Comparison of ENCODE assay signal across 8 cellular contexts in genomic region chr14:59576332-59577294, GRCh38. TPM values are rescaled to one million over a fixed set of nuclear protein-coding genes. Genes with fewer than 3 reads are reported as not detected.
DNase-seq lines count a peak whose midpoint lies in the region; ATAC-seq, FAIRE-seq and TF ChIP-seq lines count a peak whose summit lies in the region.

Gene CCDC175 (minus strand): TSS chr14:59576812. CDS start chr14:59576775, 37 bp downstream.

- H3K4me3 ChIP-seq in HUES6 (ENCODE audit: low read depth, low read length) (peak within 1 kb of the TSS; percentile 86), gastroesophageal sphincter (peak within 1 kb of the TSS; percentile 29 to 47), neuron (ENCODE audit: low read length) (no peak within 1 kb of the TSS), stomach (peak within 1 kb of the TSS; percentile 45 to 57 (median 49))

- H3K4me1 ChIP-seq in HUES6 (ENCODE audit: control insufficient read depth, insufficient read depth, low read length) (no peaks in the 10 kb centered on the region), gastroesophageal sphincter (peaks cover 0 to 11% (median 4%) of the 10 kb centered on the region in 3 donors), neuron (ENCODE audit: insufficient read depth, low read length) (no peaks in the 10 kb centered on the region), stomach (peaks cover 4 to 13% (median 9%) of the 10 kb centered on the region in 4 donors)

- H3K27ac ChIP-seq in HUES6 (ENCODE audit: low read depth, low read length) (no peak within 1 kb of the TSS), gastroesophageal sphincter (no peak within 1 kb of the TSS), stomach (no peak within 1 kb of the TSS)

- no peaks in the 10 kb centered on the region for H3K36me3 ChIP-seq in HUES6 (ENCODE audit: control insufficient read depth, insufficient read depth, low read length)
- no peaks in the 10 kb centered on the region for H3K36me3 ChIP-seq in gastroesophageal sphincter
- no peaks in the 10 kb centered on the region for H3K36me3 ChIP-seq in neuron (ENCODE audit: insufficient read depth, low read length)
- H3K36me3 ChIP-seq in stomach: no peaks in the 10 kb centered on the region

- 0 to 22% methylated on average over 2 to 19 of the region's 46 CpGs for WGBS in gastroesophageal sphincter (ENCODE audit: low coverage in 1 of 2), 2 donors
- whole genome bisulfite sequencing in stomach, 5 donors: 17 to 29% (median 20%) methylated on average over 29 to 46 of the region's 46 CpGs

- intact Hi-C loops in stomach (cut with DNase I; ENCODE audit: low total_unique reads): no loop called here

- ATAC-seq in GM21447 (IDR thresholded peaks at IDR 0.05; ENCODE audit: unreplicated experiment): peak; percentile 96
- ATAC-seq in gastroesophageal sphincter: peak; percentile 66

- TF ChIP-seq POLR2A in gastroesophageal sphincter (IDR thresholded peaks at IDR 0.05) (no peak), stomach (IDR thresholded peaks at IDR 0.05) (no peak)

- no peak for FAIRE-seq in D721Med (lab: Jason Lieb, UNC)

- H3K9ac ChIP-seq in HUES6 (ENCODE audit: low read length): peak within 1 kb of the TSS; percentile 69

- DNase-seq in D721Med (ENCODE audit: insufficient read length, low spot score): peak; percentile 50
- DNase-seq in RKO (ENCODE audit: low spot score): peak; percentile 42
- peak; percentile 92 for DNase-seq in activated effector memory CD4-positive, alpha-beta T cell treated with anti-CD3 and anti-CD28 coated beads, Interleukin-2, amount 50 U/mL, for 16 hours
- DNase-seq in stomach: peak; percentile 91

- H3K9me3 ChIP-seq in HUES6 (ENCODE audit: control insufficient read depth, insufficient read depth, low read depth, low read length) (no peaks in the 10 kb centered on the region), gastroesophageal sphincter (no peaks in the 10 kb centered on the region), neuron (ENCODE audit: low read length) (no peaks in the 10 kb centered on the region), stomach (no peaks in the 10 kb centered on the region)

- H3K27me3 ChIP-seq in HUES6 (ENCODE audit: control insufficient read depth, insufficient read depth, low read length) (0 out of 2 replicates have a peak, but pooled peaks cover 7% of the 10 kb centered on the region), gastroesophageal sphincter (peaks cover 26% of the 10 kb centered on the region), neuron (ENCODE audit: insufficient read depth, low read length) (no peaks in the 10 kb centered on the region), stomach (peaks cover 0 to 8% (median 7%) of the 10 kb centered on the region in 3 donors)

- TF ChIP-seq EP300 in gastroesophageal sphincter (IDR thresholded peaks at IDR 0.05) (no peak), stomach (IDR thresholded peaks at IDR 0.05) (no peak)

- TF ChIP-seq CTCF in D721Med (IDR thresholded peaks at IDR 0.05; ENCODE audit: insufficient read depth, missing control alignments) (peak; percentile 41), gastroesophageal sphincter (IDR thresholded peaks at IDR 0.05) (peak; percentile 35 to 70 (median 51)), stomach (IDR thresholded peaks at IDR 0.05) (peak in 4 of 7 experiments; percentile 36 to 72 (median 65))

- H2AFZ ChIP-seq in neuron (ENCODE audit: low read depth, low read length): peak within 1 kb of the TSS; percentile 23

RNA-seq across cellular contexts. Expression of gene CCDC175, which starts in this region (rescaled TPM):
- not detected for total RNA-seq in gastroesophageal sphincter
- not detected for total RNA-seq in stomach
- not detected for polyA plus RNA-seq in stomach

Comparison
In these comparisons a context has a peak if more than half of its experiments do, and no peak if none do; other contexts are left out.
1. Peak in ATAC-seq and H3K4me3 ChIP-seq in gastroesophageal sphincter; RNA of the gene not detected or under 1 TPM.
2. Peak in DNase-seq and H3K4me3 ChIP-seq in stomach; RNA of the gene not detected or under 1 TPM.
3. DNase-seq: peak in every context shown above with its lines; median percentile 92 in activated effector memory CD4-positive, alpha-beta T cell treated with anti-CD3 and anti-CD28 coated beads, Interleukin-2, amount 50 U/mL, for 16 hours; 91 in stomach; 50 in D721Med; 42 in RKO.